Comparison of ENCODE assay signal across 9 cellular contexts in genomic region chr9:114339130-114339908, GRCh38. TPM values are rescaled to one million over a fixed set of nuclear protein-coding genes. Genes with fewer than 3 reads are reported as not detected.
A peak's percentile ranks its signal among the peaks of the same experiment; 100 is the strongest.
DNase-seq lines count a peak whose midpoint lies in the region; ATAC-seq and TF ChIP-seq lines count a peak whose summit lies in the region.
"Had no signal": no experiment of that assay in that cellular context is flagged by ENCODE, and none has a peak within 500 bp of the region (broad histone marks: within the 10 kb centered on the region; RNA-seq: fewer than 3 reads in every experiment).

No MANE protein-coding gene starts in this region.

- no peaks in the 10 kb centered on the region for H3K9me3 ChIP-seq in lung (ENCODE audit: control insufficient read depth in 2 of 2, insufficient read depth in 1 of 2, low read length in 1 of 2)

- H3K27me3 ChIP-seq in lung (ENCODE audit: control insufficient read depth, insufficient read depth) = no peaks in the 10 kb centered on the region

- peaks cover 0 to 77% of the 10 kb centered on the region in 2 donors for H3K36me3 ChIP-seq in lung (ENCODE audit: control insufficient read depth in 2 of 2, insufficient read depth in 2 of 2, low read length in 2 of 2)

- DNase-seq in AG08396 (ENCODE audit: low spot score) (peak; percentile 91), KBM-7 (peak; percentile 55), choroid plexus epithelial cell (ENCODE audit: low read depth) (peak; percentile 63), lung (ENCODE audit: low spot score) (peak; percentile 41)
- DNase-seq in stimulated activated CD8-positive, alpha-beta memory T cell treated with anti-CD3 and anti-CD28 coated beads, Interleukin-4, amount 100 ng/mL, for 24 hours (ENCODE audit: low read depth) = peak; percentile 50

- TF ChIP-seq CTCF in choroid plexus epithelial cell (conservative IDR thresholded peaks at IDR 0.05; ENCODE audit: low read depth, low read length) = peak; percentile 95
- peak; percentile 34 for TF ChIP-seq CTCF in lung (IDR thresholded peaks at IDR 0.05; ENCODE audit: control extremely low read depth, extremely low read depth)

- H3K4me3 ChIP-seq in choroid plexus epithelial cell (ENCODE audit: low read depth, low read length) = no peak overlapping the region
- no peak overlapping the region for H3K4me3 ChIP-seq in lung

- in situ Hi-C loops in KBM-7 (cut with MboI; ENCODE audit: low pct_unique_long_range_greater_than_20kb, low sequenced_read_pairs) = no loop called here

- WGBS in lung, 2 donors = 85 to 86% methylated on average over 16 of the region's 16 CpGs

- ATAC-seq in GM18861 (IDR thresholded peaks at IDR 0.05; ENCODE audit: unreplicated experiment) (peak; percentile 75), lung (ENCODE audit: insufficient read depth, low FRiP score) (no peak), GM18511 (IDR thresholded peaks at IDR 0.05; ENCODE audit: unreplicated experiment) (no peak)
- peak; percentile 70 to 74 for ATAC-seq in activated CD4-positive, CD25-positive, alpha-beta regulatory T cell treated with anti-CD3 and anti-CD28 coated beads, Interleukin-2, amount 50 U/mL, for 24 hours

- no peaks in the 10 kb centered on the region for H3K4me1 ChIP-seq in lung (ENCODE audit: control insufficient read depth in 2 of 2, insufficient read depth in 2 of 2, low read length in 2 of 2)

- no peak overlapping the region for H3K27ac ChIP-seq in lung (ENCODE audit: low read depth in 1 of 2, low read length in 1 of 2)

RNA-seq across cellular contexts. Expression of gene ORM2, which starts 9.7 kb away (rescaled TPM):
- total RNA-seq in lung = 10 to 100 TPM in 1 of 2 donors, under 1 TPM in 1; 0.77 to 24.9 TPM
- 100 to 1,000 TPM in 1 of 2 donors, 10 to 100 TPM in 1; 70.2 to 215 TPM for polyA plus RNA-seq in lung
- total RNA-seq: pulmonary artery endothelial cell had no signal

RNA-seq across cellular contexts. Expression of gene ORM1, which starts 16.4 kb away (rescaled TPM):
- total RNA-seq in lung = 10 to 100 TPM; 22.4 to 89.6 TPM
- 1,000 to 10,000 TPM in 1 of 2 donors, 100 to 1,000 TPM in 1; 278 to 1,249 TPM for polyA plus RNA-seq in lung
- total RNA-seq: pulmonary artery endothelial cell had no signal

RNA-seq across cellular contexts. Expression of gene AKNA, which starts 48.5 kb away (rescaled TPM):
- total RNA-seq in lung = 10 to 100 TPM; 47.4 to 79.5 TPM
- polyA plus RNA-seq in lung = 10 to 100 TPM; 29.5 to 49.7 TPM

Comparison
In these comparisons a context has a peak if more than half of its experiments do, and no peak if none do; other contexts are left out.
1. DNase-seq: peak in every context shown above with its lines; median percentile 91 in AG08396; 63 in choroid plexus epithelial cell; 55 in KBM-7; 50 in stimulated activated CD8-positive, alpha-beta memory T cell treated with anti-CD3 and anti-CD28 coated beads, Interleukin-4, amount 100 ng/mL, for 24 hours; 41 in lung.
2. ATAC-seq: peak in GM18861 (single experiment) and activated CD4-positive, CD25-positive, alpha-beta regulatory T cell treated with anti-CD3 and anti-CD28 coated beads, Interleukin-2, amount 50 U/mL, for 24 hours (2 of 2); none in lung (single experiment) and GM18511 (single experiment).